Comparison of ENCODE assay signal across 3 cellular contexts in the genomic region with DNA sequence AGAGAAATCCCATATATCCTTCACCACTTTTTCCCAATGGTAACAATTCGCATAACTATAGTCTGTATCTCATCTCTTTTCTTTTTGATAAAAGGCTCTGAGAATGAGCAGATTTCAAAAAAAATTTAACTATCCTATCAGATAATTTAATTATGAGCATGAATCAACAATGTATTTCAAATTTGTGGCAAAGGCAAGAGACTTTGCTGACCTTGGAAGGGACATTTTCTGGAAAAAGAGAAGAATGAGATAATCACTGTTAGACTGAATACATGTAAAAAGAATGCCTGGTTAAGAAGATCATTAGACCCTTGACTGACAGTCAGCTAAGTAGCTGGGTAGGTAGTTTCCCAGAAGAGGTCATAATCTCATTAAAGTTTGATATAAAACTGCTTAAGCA.
"Had no signal": no experiment of that assay in that cellular context is flagged by ENCODE, and none has a peak within 500 bp of the region (broad histone marks: within the 10 kb centered on the region; RNA-seq: fewer than 3 reads in every experiment).

No MANE protein-coding gene starts in this region.

- H3K4me3 ChIP-seq: GM12878 had no signal

- ATAC-seq: GM12878 had no signal

- DNase-seq: GDM1, GF-D8 had no signal
